ENCODE assay signal across 27 cellular contexts in the genomic region with DNA sequence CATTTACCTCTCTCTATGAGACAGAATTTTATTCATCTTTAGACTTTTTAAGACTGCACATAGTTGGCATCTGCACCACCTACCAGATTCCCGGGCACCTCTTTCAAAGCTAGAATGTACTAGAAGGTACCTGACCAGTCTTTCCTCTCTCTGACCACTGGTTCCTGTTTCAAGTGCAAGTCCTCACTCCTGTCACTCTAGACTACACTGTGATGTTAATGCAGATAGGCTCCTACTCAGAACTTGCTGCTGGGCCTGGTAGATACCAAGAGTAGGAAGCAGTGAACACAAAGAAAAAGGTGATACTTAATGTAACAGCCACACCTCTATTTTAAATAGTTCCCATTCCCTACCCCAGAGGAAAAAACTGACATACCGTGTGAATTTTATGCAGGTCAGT.
"Had no signal": no experiment of that assay in that cellular context is flagged by ENCODE, and none has a peak within 500 bp of the region (broad histone marks: within the 10 kb centered on the region; RNA-seq: fewer than 3 reads in every experiment).

No MANE protein-coding gene starts in this region.

- H3K9me3 ChIP-seq: gastrocnemius medialis, ovary, sigmoid colon, stomach, thyroid gland, vagina had no signal

- H3K27me3 ChIP-seq: gastrocnemius medialis, ovary, sigmoid colon, stomach, thyroid gland, vagina had no signal

- H3K4me3 ChIP-seq: gastrocnemius medialis, lung, ovary, psoas muscle, sigmoid colon, stomach, thyroid gland, vagina had no signal

- H3K27ac ChIP-seq: epithelial cell of prostate, gastrocnemius medialis, ovary, psoas muscle, sigmoid colon, stomach, thyroid gland, vagina had no signal

- H3K36me3 ChIP-seq: gastrocnemius medialis, ovary, sigmoid colon, stomach, thyroid gland, vagina had no signal

- ATAC-seq: esophagus mucosa; gastrocnemius medialis; left lobe of liver; naive thymus-derived CD8-positive, alpha-beta T cell; psoas muscle; right cardiac atrium; stimulated activated effector memory CD8-positive, alpha-beta T cell treated with anti-CD3 and anti-CD28 coated beads, Interleukin-12 subunit alpha, Interleukin-12 subunit beta, amount 100 ng/mL, for 72 hours had no signal

- DNase-seq: effector CD8-positive, alpha-beta T cell; endodermal cell; foreskin fibroblast; gastrocnemius medialis; head of caudate nucleus; kidney; mesenchymal stem cell; midbrain; naive thymus-derived CD8-positive, alpha-beta T cell; nephron progenitor cell; nucleus accumbens; ovary; posterior cingulate gyrus; psoas muscle; right cardiac atrium; sigmoid colon; stimulated activated CD4-positive, alpha-beta T cell treated with anti-CD3 and anti-CD28 coated beads, Interleukin-2, amount 100 ng/mL, for 24 hours; stimulated activated CD4-positive, alpha-beta T cell treated with anti-CD3 and anti-CD28 coated beads, Interleukin-4, amount 100 ng/mL, for 24 hours; stimulated activated naive CD4-positive, alpha-beta T cell treated with Interleukin-2 at 50 U/mL for 16 hours; stomach; thyroid gland had no signal

- H3K4me1 ChIP-seq: gastrocnemius medialis, psoas muscle, sigmoid colon, stomach, thyroid gland, vagina had no signal
